ENCODE assay signal across 33 cellular contexts in genomic region chr11:20235164-20235563, GRCh38.
"Had no signal": no experiment of that assay in that cellular context is flagged by ENCODE, and none has a peak within 500 bp of the region (broad histone marks: within the 10 kb centered on the region; RNA-seq: fewer than 3 reads in every experiment).

No MANE protein-coding gene starts in this region.

- H3K4me1 ChIP-seq: colonic mucosa, SJSA1 had no signal

- ATAC-seq: activated CD8-positive, alpha-beta T cell treated with anti-CD3 and anti-CD28 coated beads for 36 hours; activated T-cell treated with anti-CD3 and anti-CD28 coated beads, Interleukin-2, amount 50 U/mL, for 72 hours; activated T-helper 17 cell treated with anti-CD3 and anti-CD28 coated beads, Interleukin-2, amount 50 U/mL, for 72 hours; Panc1; T-cell had no signal

- H3K27me3 ChIP-seq: brain microvascular endothelial cell, colonic mucosa, MG63, SJSA1 had no signal

- H3K36me3 ChIP-seq: brain microvascular endothelial cell, colonic mucosa, MG63, SJSA1 had no signal

- H3K9ac ChIP-seq: SK-N-SH had no signal

- DNase-seq: activated CD4-positive, alpha-beta T cell treated with anti-CD3 and anti-CD28 coated beads for 1 hour; activated CD4-positive, alpha-beta T cell treated with anti-CD3 and anti-CD28 coated beads for 48 hours; activated CD4-positive, CD25-positive, alpha-beta regulatory T cell; activated CD8-positive, alpha-beta T cell treated with anti-CD3 and anti-CD28 coated beads for 36 hours; activated effector memory CD4-positive, alpha-beta T cell treated with anti-CD3 and anti-CD28 coated beads, Interleukin-2, amount 50 U/mL, for 16 hours; activated naive CD4-positive, alpha-beta T cell; activated naive CD4-positive, alpha-beta T cell treated with anti-CD3 and anti-CD28 coated beads, Interleukin-2, amount 50 U/mL, for 16 hours; activated naive CD8-positive, alpha-beta T cell treated with anti-CD3 and anti-CD28 coated beads for 36 hours; activated T-cell treated with anti-CD3 and anti-CD28 coated beads, Interleukin-2, amount 50 U/mL, for 1 hour; activated T-cell treated with anti-CD3 and anti-CD28 coated beads, Interleukin-2, amount 50 U/mL, for 72 hours; amniotic stem cell; aorta; brain microvascular endothelial cell; colonic mucosa; Kasumi-1; KG1; MG63; NCI-H1092 treated with DMSO at 0.1 percent for 48 hours; NCI-H1436; NCI-H1694; NCI-H1930; NCI-H2081 treated with DMSO at 0.1 percent for 48 hours; NCI-H748 treated with DMSO at 0.1 percent for 48 hours; OCI-M1; SHP77 treated with DMSO at 0.1 percent for 48 hours; SK-N-SH; T-cell; T-helper 2 cell; T-helper 9 cell had no signal

- H3K4me2 ChIP-seq: SK-N-SH had no signal

- H3K4me3 ChIP-seq: colonic mucosa, MG63, SJSA1 had no signal

- H3K9me3 ChIP-seq: colonic mucosa, MG63, SJSA1, SK-N-SH had no signal

- H3K27ac ChIP-seq: brain microvascular endothelial cell, colonic mucosa, SJSA1, VCaP had no signal
